23 cellular contexts compared by ENCODE assay signal in genomic region chr14:102999227-102999895, GRCh38. TPM values are rescaled to one million over a fixed set of nuclear protein-coding genes. Genes with fewer than 3 reads are reported as not detected.
DNase-seq lines count a peak whose midpoint lies in the region; ATAC-seq, FAIRE-seq and TF ChIP-seq lines count a peak whose summit lies in the region.
"Had no signal": no experiment of that assay in that cellular context is flagged by ENCODE, and none has a peak within 500 bp of the region (broad histone marks: within the 10 kb centered on the region; RNA-seq: fewer than 3 reads in every experiment).

No MANE protein-coding gene starts in this region.

- H3K36me3 ChIP-seq in K562 (ENCODE audit: control insufficient read depth, insufficient read depth, low read length) (peaks cover 7% of the 10 kb centered on the region; the same call in 2 of the 3 replicates), mesendoderm (ENCODE audit: control insufficient read depth, insufficient read depth, low read length) (peaks cover 4% of the 10 kb centered on the region)

- no peak for TF ChIP-seq RAD21 in K562 (CRISPR knock-in tag; conservative IDR thresholded peaks at IDR 0.05 in 1 of 2, IDR thresholded peaks at IDR 0.05 in 1 of 2)

- H3K9me3 ChIP-seq in K562 (replicated peaks; ENCODE audit: control insufficient read depth, insufficient read depth, low read depth, low read length) = no peaks in the 10 kb centered on the region
- H3K9me3 ChIP-seq: BE2C, HAP-1 had no signal

- H3K18ac ChIP-seq in mesendoderm (ENCODE audit: low read length) = no peak overlapping the region

- H3K27me3 ChIP-seq in K562 (ENCODE audit: control insufficient read depth in 2 of 2, insufficient read depth in 2 of 2, low read length in 2 of 2) = no peaks in the 10 kb centered on the region
- no peaks in the 10 kb centered on the region for H3K27me3 ChIP-seq in mesendoderm (ENCODE audit: insufficient read depth, low read length, poor library complexity)
- H3K27me3 ChIP-seq: BE2C had no signal

- no peaks in the 10 kb centered on the region for H3K79me2 ChIP-seq in K562 (ENCODE audit: control insufficient read depth, insufficient read depth, low read length)
- no peaks in the 10 kb centered on the region for H3K79me2 ChIP-seq in mesendoderm (ENCODE audit: control insufficient read depth, insufficient read depth, low read length)

- BruUV-seq in K562 (replicated peaks; lab: Mats Ljungman, UMichigan) = no TSS peak

- peak; percentile 6 for FAIRE-seq in K562 (lab: Jason Lieb, UNC)
- FAIRE-seq: RCC 7860 had no signal

- no peaks in the 10 kb centered on the region for H3K9me3 Mint-ChIP-seq in IgD-negative memory B cell
- H3K9me3 Mint-ChIP-seq in nephron progenitor cell = no peaks in the 10 kb centered on the region
- H3K9me3 Mint-ChIP-seq: GM23338 had no signal

- no peak overlapping the region for H3K4me3 Mint-ChIP-seq in IgD-negative memory B cell
- no peak overlapping the region for H3K4me3 Mint-ChIP-seq in nephron progenitor cell
- H3K4me3 Mint-ChIP-seq: CD14-positive monocyte, GM23338 had no signal

- 96% methylated on average over 19 of the region's 21 CpGs for WGBS in K562 (ENCODE audit: insufficient coverage, low coverage, missing lambda C conversion rate)
- WGBS in mesendoderm (ENCODE audit: extremely low coverage, insufficient coverage, low lambda C conversion rate) = no CpG with 5 or more reads among the region's 21 CpGs

- H3K27ac Mint-ChIP-seq in IgD-negative memory B cell = peak overlapping the region in 2 of 3 donors; percentile 10 to 73
- peak overlapping the region; percentile 85 for H3K27ac Mint-ChIP-seq in nephron progenitor cell
- H3K27ac Mint-ChIP-seq: CD14-positive monocyte, GM23338 had no signal

- H4K5ac ChIP-seq in mesendoderm (ENCODE audit: low read length) = no peak overlapping the region

- H3K23ac ChIP-seq in mesendoderm (ENCODE audit: low read length) = no peak overlapping the region

- POLR2A ChIA-PET in K562 (lab: Yijun Ruan, JAX) = interaction anchor here (0.7 kb wide), 1 partner anchor 393 kb away, joined by 3 read pairs; no protein-coding TSS in a partner anchor

- CTCF ChIA-PET in K562 (lab: Yijun Ruan, JAX; ENCODE audit: low intra/inter-chr PET ratio) = no interaction called here

- no peak overlapping the region for H4K8ac ChIP-seq in mesendoderm (ENCODE audit: low read depth, low read length)

- ATAC-seq in K562 = no peak
- no peak for ATAC-seq in HG02763 (IDR thresholded peaks at IDR 0.05; ENCODE audit: unreplicated experiment)
- ATAC-seq in HG02571 (IDR thresholded peaks at IDR 0.05; ENCODE audit: unreplicated experiment) = no peak
- ATAC-seq: GM23338 had no signal

- H3K4me2 ChIP-seq in K562 (ENCODE audit: insufficient read depth, low read length) (no peak overlapping the region), mesendoderm (ENCODE audit: low read length) (no peak overlapping the region)
- H3K4me2 ChIP-seq: GM23338 had no signal

- H3K4me3 ChIP-seq in K562 (no peak overlapping the region), mesendoderm (ENCODE audit: low read length) (no peak overlapping the region)
- H3K4me3 ChIP-seq: GM23338, HAP-1, SK-N-MC had no signal

- no peak overlapping the region for H3K4ac ChIP-seq in mesendoderm (ENCODE audit: low read depth, low read length)

- H3K9ac ChIP-seq in K562 (ENCODE audit: insufficient read depth in 1 of 2, low read depth in 2 of 2, low read length in 2 of 2) = no peak overlapping the region
- H3K9ac ChIP-seq in mesendoderm (ENCODE audit: low read length) = no peak overlapping the region

- peaks cover 6% of the 10 kb centered on the region for H3K36me3 Mint-ChIP-seq in IgD-negative memory B cell
- H3K36me3 Mint-ChIP-seq in nephron progenitor cell (ENCODE audit: low read depth) = peaks cover 62% of the 10 kb centered on the region

- no peak overlapping the region for H2BK15ac ChIP-seq in mesendoderm (replicated peaks; ENCODE audit: low read depth)

- no peaks in the 10 kb centered on the region for H4K20me1 ChIP-seq in K562 (replicated peaks; ENCODE audit: control insufficient read depth, insufficient read depth, low read length)

- DNase-seq in K562 (ENCODE audit: extremely low read depth in 1 of 4, low spot score in 3 of 4) = no peak
- no peak for DNase-seq in nephron progenitor cell
- DNase-seq in mesendoderm = no peak
- no peak for DNase-seq in T1000 (lab: John Stamatoyannopoulos, UW)
- DNase-seq: BE2C, DMS153, NCI-H1105, NCI-H1436 treated with DMSO at 0.1 percent for 48 hours, NCI-H187 treated with DMSO at 0.1 percent for 48 hours, NCI-H2171 treated with DMSO at 0.1 percent for 48 hours, NCI-H345, NCI-H524, NCI-H774, SIG-M5 had no signal

- peak overlapping the region; percentile 65; the same call in 2 of the 3 replicates for H3K27ac ChIP-seq in K562 (ENCODE audit: extremely low read depth, low read depth, low read length)
- H3K27ac ChIP-seq in mesendoderm (ENCODE audit: low read depth, low read length) = no peak overlapping the region
- H3K27ac ChIP-seq: HL-60, SK-N-MC had no signal

- H2AK5ac ChIP-seq in mesendoderm (ENCODE audit: low read length) = no peak overlapping the region

- TF ChIP-seq CTCF in K562 (IDR thresholded peaks at IDR 0.05 in 2 of 3, conservative IDR thresholded peaks at IDR 0.05 in 1 of 3; ENCODE audit: insufficient read depth in 2 of 3, low read depth in 1 of 3, low read length in 3 of 3) (no peak), nephron progenitor cell (IDR thresholded peaks at IDR 0.05) (no peak)

- H3K4me1 Mint-ChIP-seq in IgD-negative memory B cell (peaks cover 7 to 19% (median 10%) of the 10 kb centered on the region in 3 donors), nephron progenitor cell (peaks cover 34% of the 10 kb centered on the region)
- H3K4me1 Mint-ChIP-seq: CD14-positive monocyte, GM23338 had no signal

- no peak for TF ChIP-seq EP300 in K562 (IDR thresholded peaks at IDR 0.05; ENCODE audit: low read length)

- no peak for TF ChIP-seq POLR2A in K562 (conservative IDR thresholded peaks at IDR 0.05)

- H3K56ac ChIP-seq in mesendoderm (ENCODE audit: low read length) = no peak overlapping the region

- H3K4me1 ChIP-seq in K562 (replicated peaks in 1 of 2; ENCODE audit: control insufficient read depth in 2 of 2, insufficient read depth in 2 of 2, low read length in 2 of 2) (peaks cover 19 to 28% of the 10 kb centered on the region in 2 experiments; a peak in 4 of 5 replicates), mesendoderm (ENCODE audit: control insufficient read depth, low read depth, low read length) (no peaks in the 10 kb centered on the region)
- H3K4me1 ChIP-seq: BE2C, HAP-1 had no signal

- peaks cover 2% of the 10 kb centered on the region for H3K79me1 ChIP-seq in mesendoderm (ENCODE audit: low read length)

- in situ Hi-C loops in K562 (cut with MboI) = no loop called here

- peaks cover 3% of the 10 kb centered on the region for H3K9me1 ChIP-seq in K562 (ENCODE audit: control insufficient read depth, insufficient read depth, low read length)

- no peak overlapping the region for H2BK5ac ChIP-seq in mesendoderm (ENCODE audit: low read length)

- H2BK120ac ChIP-seq in mesendoderm (ENCODE audit: low read depth, low read length) = no peak overlapping the region

- H3K27me3 Mint-ChIP-seq in IgD-negative memory B cell (no peaks in the 10 kb centered on the region), nephron progenitor cell (ENCODE audit: low read depth, poor library complexity) (no peaks in the 10 kb centered on the region)

- intact Hi-C loops in K562 (cut with micrococcal nuclease) = no loop called here

- no peak overlapping the region for H2AFZ ChIP-seq in K562 (ENCODE audit: low read depth, low read length)
- H2AFZ ChIP-seq: GM23338 had no signal

TF ChIP-seq in K562, 482 proteins besides CTCF, POLR2A, EP300 and RAD21:
- TF ChIP-seq EGR1 (conservative IDR thresholded peaks at IDR 0.05) = 0 out of 2 replicates have a peak, but pooled peaks have one; percentile 28
- no peak for TF ChIP-seq GATA2 (CRISPR knock-in tag; IDR thresholded peaks at IDR 0.05)

RNA-seq across cellular contexts. Expression of gene CDC42BPB, which starts 58.0 kb away (rescaled TPM):
- 1.2 TPM for polyA plus RNA-seq in IgD-negative memory B cell
- total RNA-seq in K562 (2011; cell fraction: chromatin; rRNA removed; ENCODE audit: low replicate concordance) = 119 and 196 TPM in 2 replicates
- 64.6 and 73.0 TPM in 2 replicates for total RNA-seq in K562 (2011; cell fraction: nucleolus; rRNA removed)
- total RNA-seq in K562 (2011; cell fraction: nucleoplasm; rRNA removed) = 59.7 and 71.4 TPM in 2 replicates
- total RNA-seq in K562 (2014; rRNA removed) = 12.6 and 15.1 TPM in 2 replicates
- total RNA-seq in K562 (2014; rRNA removed; fragmentation: Illumina TruSeq; extraction: Trizol) = 8.8 and 9.0 TPM in 2 replicates
- total RNA-seq in K562 (2015; rRNA removed; fragmentation: Illumina TruSeq; extraction: Trizol) = 8.7 and 9.7 TPM in 2 replicates
- total RNA-seq in K562 (2021) = 19.6 and 24.3 TPM in 2 replicates
- 19.5 and 22.9 TPM in 2 replicates for polyA plus RNA-seq in K562 (2011; rRNA removed)
- 11.9 and 18.9 TPM in 2 replicates for polyA plus RNA-seq in K562 (2011; cell fraction: cytosol; rRNA removed)
- 48.6 and 73.5 TPM in 2 replicates for polyA plus RNA-seq in K562 (2011; cell fraction: nucleus; rRNA removed)
- 17.6 and 18.7 TPM in 2 replicates for polyA plus RNA-seq in K562 (2012)
- 16.5 and 17.0 TPM in 2 replicates for polyA plus RNA-seq in K562 (2014; fragmentation: Illumina TruSeq; extraction: Trizol)
- under 1 TPM; 0.07 to 0.25 TPM for polyA plus RNA-seq in K562 (2014; fragmentation: Nextera tagmentation; extraction: Ambion mirVana)
- polyA plus RNA-seq in K562 (2014; rRNA removed) = 13.9 and 15.0 TPM in 2 replicates
- 18.5 and 26.6 TPM in 2 replicates for polyA minus RNA-seq in K562 (2011; rRNA and poly(A)+ RNA removed)
- 21.0 and 21.4 TPM in 2 replicates for polyA minus RNA-seq in K562 (2011; cell fraction: cytosol; rRNA and poly(A)+ RNA removed)
- 22.5 and 33.5 TPM in 2 replicates for polyA minus RNA-seq in K562 (2011; cell fraction: nucleus; rRNA and poly(A)+ RNA removed)
- polyA plus RNA-seq in mesendoderm (2013, experiment 1 of 2) = 49.9 TPM
- polyA plus RNA-seq in mesendoderm (2013, experiment 2 of 2) = 48.4 TPM
